9 cellular contexts compared by ENCODE assay signal in genomic region chr7:74481458-74482324, GRCh38. TPM values are rescaled to one million over a fixed set of nuclear protein-coding genes. Genes with fewer than 3 reads are reported as not detected.
A peak's percentile ranks its signal among the peaks of the same experiment; 100 is the strongest.
DNase-seq lines count a peak whose midpoint lies in the region; TF ChIP-seq lines count a peak whose summit lies in the region.
"Had no signal": no experiment of that assay in that cellular context is flagged by ENCODE, and none has a peak within 500 bp of the region (broad histone marks: within the 10 kb centered on the region; RNA-seq: fewer than 3 reads in every experiment).

No MANE protein-coding gene starts in this region.

- DNase-seq in NCI-H2171 treated with DMSO at 0.1 percent for 48 hours (lab: John Stamatoyannopoulos, UW): peak; percentile 73
- DNase-seq in mammary epithelial cell: no peak
- DNase-seq in type B pancreatic cell (ENCODE audit: extremely low spot score, unreplicated experiment): no peak
- no peak for DNase-seq in GDM1 (lab: John Stamatoyannopoulos, UW)
- DNase-seq in posterior cingulate gyrus: no peak
- no peak for DNase-seq in T-helper 1 cell
- DNase-seq: cortex of kidney, NCI-H526 treated with DMSO at 0.1 percent for 48 hours had no signal

- 67% methylated on average over 9 of the region's 10 CpGs for WGBS in mammary epithelial cell (ENCODE audit: low coverage, missing lambda C conversion rate)
- WGBS in mesodermal cell (ENCODE audit: insufficient coverage in 2 of 2), 2 experiments: 95 to 97% methylated on average over 8 to 9 of the region's 10 CpGs

- in situ Hi-C loops in mammary epithelial cell (cut with MboI; ENCODE audit: low sequenced_read_pairs in 2 of 2): no loop called here

- H3K4me2 ChIP-seq in mammary epithelial cell (ENCODE audit: insufficient read depth, low read depth, low read length): no peak overlapping the region

- peak overlapping the region; percentile 38 for H3K27ac ChIP-seq in mammary epithelial cell (ENCODE audit: insufficient read depth, low read depth, low read length)
- peak overlapping the region; percentile 29 for H3K27ac ChIP-seq in mesodermal cell (ENCODE audit: low read depth, low read length, severe bottlenecking)

- no TSS peak for BruUV-seq in mammary epithelial cell (replicated peaks; lab: Mats Ljungman, UMichigan)

- peaks cover 70% of the 10 kb centered on the region for H3K4me1 ChIP-seq in mammary epithelial cell (ENCODE audit: insufficient read depth, low read length)
- H3K4me1 ChIP-seq in mesodermal cell (ENCODE audit: control insufficient read depth, insufficient read depth, low read length, poor library complexity, severe bottlenecking): peaks cover 29% of the 10 kb centered on the region

- no peak for TF ChIP-seq CTCF in mammary epithelial cell (conservative IDR thresholded peaks at IDR 0.05 in 1 of 2, IDR thresholded peaks at IDR 0.05 in 1 of 2; ENCODE audit: extremely low read depth in 1 of 2, insufficient read depth in 1 of 2, low read depth in 1 of 2, low read length in 2 of 2)
- no peak for TF ChIP-seq CTCF in type B pancreatic cell (conservative IDR thresholded peaks at IDR 0.05)

- H3K4me3 Mint-ChIP-seq in type B pancreatic cell: peak overlapping the region; percentile 52

- H3K27ac Mint-ChIP-seq in type B pancreatic cell: peak overlapping the region; percentile 94

- H3K27me3 ChIP-seq in mammary epithelial cell (ENCODE audit: insufficient read depth, low read length): no peaks in the 10 kb centered on the region

- CTCF ChIA-PET in mammary epithelial cell (lab: Charles Lee; ENCODE audit: low non-redundant PET): no interaction called here

- H3K27me3 Mint-ChIP-seq in type B pancreatic cell: no peaks in the 10 kb centered on the region

- no peaks in the 10 kb centered on the region for H3K9me3 ChIP-seq in mammary epithelial cell (replicated peaks; ENCODE audit: insufficient read depth, low read length)
- H3K9me3 ChIP-seq in mesodermal cell (ENCODE audit: control insufficient read depth, low read length): no peaks in the 10 kb centered on the region

- H4K20me1 ChIP-seq in mammary epithelial cell (ENCODE audit: insufficient read depth, low read length): no peaks in the 10 kb centered on the region

- H2AFZ ChIP-seq in mammary epithelial cell (ENCODE audit: low read depth, low read length): no peak overlapping the region

- intact Hi-C loops in mammary epithelial cell (cut with micrococcal nuclease): no loop called here
- intact Hi-C loops in posterior cingulate gyrus (cut with DNase I): no loop called here

- no peak overlapping the region for H3K9ac ChIP-seq in mammary epithelial cell (ENCODE audit: insufficient read depth, low read length)

- H3K36me3 Mint-ChIP-seq in type B pancreatic cell: peaks cover 4% of the 10 kb centered on the region

- dilution Hi-C loops in mammary epithelial cell (cut with HindIII; ENCODE audit: low sequenced_read_pairs): no loop called here

- H3K36me3 ChIP-seq in mammary epithelial cell (ENCODE audit: insufficient read depth, low read length) (no peaks in the 10 kb centered on the region), mesodermal cell (ENCODE audit: control insufficient read depth, insufficient read depth, low read length) (peaks cover 11% of the 10 kb centered on the region)

- H3K4me3 ChIP-seq in mammary epithelial cell (replicated peaks in 1 of 3; ENCODE audit: insufficient read depth in 1 of 3, low read depth in 2 of 3, low read length in 3 of 3) (no peak overlapping the region), mesodermal cell (ENCODE audit: extremely low read depth, insufficient read depth, low read length, poor library complexity, severe bottlenecking) (no peak overlapping the region)

- peaks cover 48% of the 10 kb centered on the region for H3K4me1 Mint-ChIP-seq in type B pancreatic cell (ENCODE audit: unreplicated experiment)

- H3K79me2 ChIP-seq in mammary epithelial cell (ENCODE audit: insufficient read depth, low read length): peaks cover 24% of the 10 kb centered on the region

- H3K9me3 Mint-ChIP-seq in type B pancreatic cell: no peaks in the 10 kb centered on the region

RNA-seq across cellular contexts. Expression of gene GTF2IRD1, which starts 28.0 kb away (rescaled TPM):
- total RNA-seq in mammary epithelial cell (10 to 100 TPM; 21.0 to 35.1 TPM), type B pancreatic cell (ENCODE audit: low replicate concordance) (43.6 and 47.9 TPM in 2 replicates)
- polyA plus RNA-seq in mammary epithelial cell: 10.4 TPM
- 23.3 TPM for polyA minus RNA-seq in mammary epithelial cell
- polyA plus RNA-seq in mesodermal cell (2013, experiment 1 of 2): 47.0 TPM
- polyA plus RNA-seq in mesodermal cell (2013, experiment 2 of 2): 40.2 TPM
